ENCODE assay signal across 18 cellular contexts in the genomic region with DNA sequence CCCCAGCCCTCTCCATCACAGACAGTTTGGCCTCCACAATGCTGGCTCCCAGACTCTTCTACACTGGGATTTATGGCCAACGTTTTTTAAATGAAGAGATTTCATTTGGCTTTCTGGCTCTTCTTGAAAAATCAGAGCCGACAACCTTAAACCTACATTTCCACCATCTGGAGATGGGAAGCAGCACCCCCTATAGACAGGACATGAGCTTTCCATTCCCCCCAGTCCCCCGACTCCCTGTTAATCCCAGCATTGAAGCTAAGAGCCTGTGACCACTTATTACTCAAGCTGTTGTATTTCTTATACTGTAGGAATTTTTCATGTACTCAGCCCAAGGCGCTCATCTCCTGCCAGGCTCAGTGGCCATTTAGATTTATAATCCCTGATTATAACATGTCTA. TPM values are rescaled to one million over a fixed set of nuclear protein-coding genes. Genes with fewer than 3 reads are reported as not detected.
DNase-seq lines count a peak whose midpoint lies in the region; ATAC-seq, FAIRE-seq and TF ChIP-seq lines count a peak whose summit lies in the region.
"Had no signal": no experiment of that assay in that cellular context is flagged by ENCODE, and none has a peak within 500 bp of the region (broad histone marks: within the 10 kb centered on the region; RNA-seq: fewer than 3 reads in every experiment).

No MANE protein-coding gene starts in this region.

- TF ChIP-seq EP300 in HepG2 (IDR thresholded peaks at IDR 0.05; ENCODE audit: low read depth in 2 of 2, low read length in 2 of 2) (no peak), HepG2 (CRISPR knock-in tag; IDR thresholded peaks at IDR 0.05; ENCODE audit: borderline replicate concordance) (no peak), sigmoid colon (IDR thresholded peaks at IDR 0.05) (no peak)

- no peaks in the 10 kb centered on the region for H3K36me3 ChIP-seq in HepG2 (replicated peaks in 1 of 2; ENCODE audit: control insufficient read depth in 1 of 2, insufficient read depth in 2 of 2, low read length in 2 of 2)
- peaks cover 0 to 7% (median 0%) of the 10 kb centered on the region in 4 donors for H3K36me3 ChIP-seq in sigmoid colon
- H3K36me3 ChIP-seq: WERI-Rb-1 had no signal

- no peaks in the 10 kb centered on the region for H3K36me3 Mint-ChIP-seq in activated CD8-positive, alpha-beta T cell treated with anti-CD3 and anti-CD28 coated beads for 36 hours (ENCODE audit: low read depth)
- H3K36me3 Mint-ChIP-seq: T-cell had no signal

- no peak for TF ChIP-seq POLR2A in HepG2 (IDR thresholded peaks at IDR 0.05; ENCODE audit: insufficient read depth in 1 of 2, low read depth in 2 of 2, low read length in 2 of 2)
- TF ChIP-seq POLR2A in sigmoid colon (IDR thresholded peaks at IDR 0.05) = no peak

- in situ Hi-C loops in HepG2 (cut with HindIII; ENCODE audit: extremely low pct_ligation_motif_present, low pct_unique_long_range_greater_than_20kb) = no loop called here

- no peaks in the 10 kb centered on the region for H3K9me3 Mint-ChIP-seq in activated CD8-positive, alpha-beta T cell treated with anti-CD3 and anti-CD28 coated beads for 36 hours

- no peak overlapping the region for H2AFZ ChIP-seq in HepG2 (ENCODE audit: low read length)

- DNase-seq in LNCaP clone FGC (ENCODE audit: low read depth) = no peak
- DNase-seq in dermis blood vessel endothelial cell = peak; percentile 39
- DNase-seq in HepG2 (ENCODE audit: low spot score) = no peak
- DNase-seq in activated CD8-positive, alpha-beta T cell treated with anti-CD3 and anti-CD28 coated beads for 36 hours = no peak
- no peak for DNase-seq in sigmoid colon
- DNase-seq: AML-193; heart right ventricle; NCI-H2029 treated with DMSO at 0.1 percent for 48 hours; NCI-H69; right cardiac atrium; stimulated activated CD4-positive, alpha-beta T cell treated with anti-CD3 and anti-CD28 coated beads, Interleukin-1b, Interleukin-23, amount 100 ng/mL, for 48 hours; T-cell; WERI-Rb-1 had no signal

- H3K79me2 ChIP-seq in HepG2 (ENCODE audit: insufficient read depth, low read length) = no peaks in the 10 kb centered on the region

- no peaks in the 10 kb centered on the region for H4K20me1 ChIP-seq in HepG2 (ENCODE audit: insufficient read depth, low read length)

- no peak overlapping the region for H3K4me3 ChIP-seq in LNCaP clone FGC (ENCODE audit: low read depth, low read length)
- no peak overlapping the region for H3K4me3 ChIP-seq in HepG2 (replicated peaks in 1 of 3; ENCODE audit: insufficient read depth in 1 of 3, low read depth in 2 of 3, low read length in 3 of 3)
- H3K4me3 ChIP-seq in sigmoid colon = no peak overlapping the region
- H3K4me3 ChIP-seq: heart right ventricle had no signal

- intact Hi-C loops in HepG2 (cut with micrococcal nuclease; ENCODE audit: unreplicated experiment) = no loop called here
- intact Hi-C loops in activated CD8-positive, alpha-beta T cell treated with anti-CD3 and anti-CD28 coated beads for 36 hours (cut with micrococcal nuclease) = no loop called here
- intact Hi-C loops in sigmoid colon (cut with DNase I) = no loop called here

- H3K27ac ChIP-seq in C4-2B (no peak overlapping the region), HepG2 (ENCODE audit: extremely low read length, insufficient read depth, low read length) (no peak overlapping the region), sigmoid colon (no peak overlapping the region)
- H3K27ac ChIP-seq: WERI-Rb-1 had no signal

- no TSS peak for BruUV-seq in HepG2 (replicated peaks; lab: Mats Ljungman, UMichigan)

- no peak overlapping the region for H3K27ac Mint-ChIP-seq in activated CD8-positive, alpha-beta T cell treated with anti-CD3 and anti-CD28 coated beads for 36 hours

- H3K27me3 ChIP-seq in HepG2 (ENCODE audit: control insufficient read depth in 1 of 2, insufficient read depth in 2 of 2, low read length in 2 of 2) = no peaks in the 10 kb centered on the region
- no peaks in the 10 kb centered on the region for H3K27me3 ChIP-seq in sigmoid colon
- H3K27me3 ChIP-seq: heart right ventricle had no signal

- no peak overlapping the region for H3K4me2 ChIP-seq in HepG2 (ENCODE audit: low read depth, low read length)

- ATAC-seq in HepG2 (peak; percentile 35; the same call in 1 of the 3 replicates), GM21619 (IDR thresholded peaks at IDR 0.05; ENCODE audit: unreplicated experiment) (no peak), HG03442 (IDR thresholded peaks at IDR 0.05; ENCODE audit: unreplicated experiment) (no peak)
- ATAC-seq in activated CD8-positive, alpha-beta T cell treated with anti-CD3 and anti-CD28 coated beads for 36 hours = no peak
- ATAC-seq: heart right ventricle, right cardiac atrium, T-cell had no signal

- 55% methylated on average over 4 of the region's 4 CpGs for WGBS in HepG2 (ENCODE audit: low lambda C conversion rate)
- WGBS in sigmoid colon, 2 donors = 45 to 67% methylated on average over 4 of the region's 4 CpGs

- no peak for TF ChIP-seq RAD21 in HepG2 (CRISPR knock-in tag; IDR thresholded peaks at IDR 0.05)

- H3K9me3 ChIP-seq in HepG2 (ENCODE audit: low read length) (no peaks in the 10 kb centered on the region), sigmoid colon (no peaks in the 10 kb centered on the region)
- H3K9me3 ChIP-seq: heart right ventricle had no signal

- POLR2A ChIA-PET in HepG2 (lab: Yijun Ruan, JAX) = no interaction called here
- POLR2A ChIA-PET in activated CD8-positive, alpha-beta T cell treated with anti-CD3 and anti-CD28 coated beads for 36 hours (lab: Charles Lee) = no interaction called here

- H3K27me3 Mint-ChIP-seq in activated CD8-positive, alpha-beta T cell treated with anti-CD3 and anti-CD28 coated beads for 36 hours = peaks cover 10% of the 10 kb centered on the region

- no peak overlapping the region for H3K9ac ChIP-seq in HepG2 (ENCODE audit: insufficient read depth, low read depth, low read length)

- no peak for FAIRE-seq in HepG2 (lab: Jason Lieb, UNC)
- FAIRE-seq: D721Med, GM18507 had no signal

- CTCF ChIA-PET in HepG2 (lab: Yijun Ruan, JAX; ENCODE audit: low intra/inter-chr PET ratio, low total read pairs) = interaction anchor here (1.2 kb wide), 1 partner anchor 96 kb away, joined by 6 read pairs; the partner anchor contains the start of gene ABLIM3
- CTCF ChIA-PET in activated CD8-positive, alpha-beta T cell treated with anti-CD3 and anti-CD28 coated beads for 36 hours (lab: Charles Lee) = interaction anchor here (1.0 kb wide), 1 partner anchor 96 kb away, joined by 3 read pairs; the partner anchor contains the start of gene ABLIM3

- peaks cover 10% of the 10 kb centered on the region for H3K4me1 Mint-ChIP-seq in activated CD8-positive, alpha-beta T cell treated with anti-CD3 and anti-CD28 coated beads for 36 hours (ENCODE audit: low read depth)

- peak; percentile 11; the same call in 1 of the 2 replicates for TF ChIP-seq CTCF in C4-2B (conservative IDR thresholded peaks at IDR 0.05)
- peak; percentile 13; the same call in 1 of the 2 replicates for TF ChIP-seq CTCF in LNCaP clone FGC (IDR thresholded peaks at IDR 0.05; ENCODE audit: control insufficient read depth, extremely low read depth, insufficient read depth)
- TF ChIP-seq CTCF in HepG2 (CRISPR knock-in tag; IDR thresholded peaks at IDR 0.05) = peak; percentile 28
- TF ChIP-seq CTCF in activated CD8-positive, alpha-beta T cell treated with anti-CD3 and anti-CD28 coated beads for 36 hours (IDR thresholded peaks at IDR 0.05) = no peak
- TF ChIP-seq CTCF in sigmoid colon (IDR thresholded peaks at IDR 0.05) = no peak

- no peak overlapping the region for H3K4me3 Mint-ChIP-seq in activated CD8-positive, alpha-beta T cell treated with anti-CD3 and anti-CD28 coated beads for 36 hours

- H3K4me1 ChIP-seq in HepG2 (ENCODE audit: insufficient read depth, low read length) (no peaks in the 10 kb centered on the region), sigmoid colon (no peaks in the 10 kb centered on the region)

TF ChIP-seq in HepG2, 621 proteins besides CTCF, POLR2A, EP300 and RAD21 (continues in another document):
- TF ChIP-seq RBFOX2 (IDR thresholded peaks at IDR 0.05; ENCODE audit: low read depth, low read length) = no peak
- no peak for TF ChIP-seq YEATS2 (CRISPR knock-in tag; IDR thresholded peaks at IDR 0.05; ENCODE audit: borderline replicate concordance)

RNA-seq across cellular contexts. Expression of gene AFAP1L1, which starts 34.0 kb away (rescaled TPM):
- total RNA-seq in dermis blood vessel endothelial cell = 234 and 264 TPM in 2 replicates
- total RNA-seq in HepG2 (2016; rRNA removed; fragmentation: Illumina TruSeq; extraction: Trizol) = 0.38 and 0.66 TPM in 2 replicates
- not detected in 2 replicates for total RNA-seq in HepG2 (2016; cell fraction: cytosol; rRNA removed; fragmentation: Illumina TruSeq; extraction: Trizol; ENCODE audit: low read depth)
- 0.41 and 0.86 TPM in 2 replicates for total RNA-seq in HepG2 (2016; cell fraction: insoluble cytoplasmic fraction; rRNA removed; fragmentation: Illumina TruSeq; extraction: Trizol)
- 0.22 and 0.34 TPM in 2 replicates for total RNA-seq in HepG2 (2016; cell fraction: membrane; rRNA removed; fragmentation: Illumina TruSeq; extraction: Trizol)
- total RNA-seq in HepG2 (2016; cell fraction: nucleus; rRNA removed; fragmentation: Illumina TruSeq; extraction: Trizol) = 0.25 and 0.40 TPM in 2 replicates
- 0.67 and 1.0 TPM in 2 replicates for polyA plus RNA-seq in HepG2 (2011; rRNA removed)
- 0.63 and 0.81 TPM in 2 replicates for polyA plus RNA-seq in HepG2 (2011; cell fraction: cytosol; rRNA removed)
- polyA plus RNA-seq in HepG2 (2011; cell fraction: nucleus; rRNA removed) = 0.59 and 0.85 TPM in 2 replicates
- 1.0 and 1.6 TPM in 2 replicates for polyA plus RNA-seq in HepG2 (2012)
- 0.14 and 0.25 TPM in 2 replicates for polyA plus RNA-seq in HepG2 (2016; cell fraction: cytosol; fragmentation: Illumina TruSeq; extraction: Trizol; ENCODE audit: low read depth)
- 0.37 and 0.84 TPM in 2 replicates for polyA plus RNA-seq in HepG2 (2016; cell fraction: insoluble cytoplasmic fraction; fragmentation: Illumina TruSeq; extraction: Trizol; ENCODE audit: low read depth)
- polyA plus RNA-seq in HepG2 (2016; cell fraction: membrane; fragmentation: Illumina TruSeq; extraction: Trizol; ENCODE audit: low read depth) = 0.24 and 0.26 TPM in 2 replicates
- 0.23 and 0.61 TPM in 2 replicates for polyA plus RNA-seq in HepG2 (2016; cell fraction: nucleus; fragmentation: Illumina TruSeq; extraction: Trizol; ENCODE audit: insufficient read depth, low read depth)
- 1.3 and 2.6 TPM in 2 replicates for polyA minus RNA-seq in HepG2 (2011; rRNA and poly(A)+ RNA removed; ENCODE audit: low replicate concordance)
- 0.18 and 0.49 TPM in 2 replicates for polyA minus RNA-seq in HepG2 (2011; cell fraction: cytosol; rRNA and poly(A)+ RNA removed)
- polyA minus RNA-seq in HepG2 (2011; cell fraction: nucleus; rRNA and poly(A)+ RNA removed) = 0.50 and 0.90 TPM in 2 replicates
- total RNA-seq in activated CD8-positive, alpha-beta T cell treated with anti-CD3 and anti-CD28 coated beads for 36 hours = 1 to 10 TPM; 1.3 to 1.6 TPM
- total RNA-seq in sigmoid colon = 1 to 10 TPM; 5.6 to 8.6 (median 7.1) TPM
- 1 to 10 TPM in 2 of 3 donors, under 1 TPM in 1; 0.23 to 4.2 (median 3.0) TPM for polyA plus RNA-seq in sigmoid colon

Comparison
In these comparisons a context has a peak if more than half of its experiments do, and no peak if none do; other contexts are left out.
1. CTCF ChIP-seq: peak in C4-2B (single experiment), LNCaP clone FGC (single experiment) and HepG2 (single experiment); none in activated CD8-positive, alpha-beta T cell treated with anti-CD3 and anti-CD28 coated beads for 36 hours (single experiment) and sigmoid colon (0 of 4).
2. RNA of gene AFAP1L1, which starts 34.0 kb away (total RNA-seq): 234 to 264 TPM in dermis blood vessel endothelial cell; 5.6 to 8.6 TPM in sigmoid colon, 1.3 to 1.6 TPM in activated CD8-positive, alpha-beta T cell treated with anti-CD3 and anti-CD28 coated beads for 36 hours and 0.22 to 0.86 TPM in HepG2; every median in the first group is over 10 times any median in the second.